Comparison of ENCODE assay signal across 16 cellular contexts in the genomic region with DNA sequence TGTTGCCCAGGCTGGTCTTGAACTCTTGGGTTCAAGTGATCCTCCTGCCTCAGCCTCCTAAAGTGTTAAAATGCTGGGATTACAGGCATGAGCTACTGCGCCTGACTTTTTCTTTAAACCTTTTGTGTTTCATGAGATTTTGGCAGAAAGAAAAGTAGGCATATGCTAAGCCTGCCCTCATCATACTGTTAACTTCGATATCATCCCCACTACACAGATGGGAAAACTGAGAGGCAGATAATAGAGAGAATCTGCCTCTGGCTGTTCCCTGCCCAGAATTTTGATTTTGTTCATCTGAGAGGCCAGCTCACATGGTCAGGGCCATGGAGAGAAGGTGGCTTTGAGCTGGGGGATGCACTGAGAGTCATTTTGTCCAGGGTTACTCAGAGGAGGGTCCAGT. TPM values are rescaled to one million over a fixed set of nuclear protein-coding genes. Genes with fewer than 3 reads are reported as not detected.
DNase-seq lines count a peak whose midpoint lies in the region; ATAC-seq and TF ChIP-seq lines count a peak whose summit lies in the region.
"Had no signal": no experiment of that assay in that cellular context is flagged by ENCODE, and none has a peak within 500 bp of the region (broad histone marks: within the 10 kb centered on the region; RNA-seq: fewer than 3 reads in every experiment).

No MANE protein-coding gene starts in this region.

- no peak overlapping the region for H3K27ac ChIP-seq in RWPE2 (ENCODE audit: poor library complexity, severe bottlenecking)
- H3K27ac ChIP-seq: 22Rv1; A549; BLaER1 treated with 17β-estradiol and CSF1 and Interleukin-3, amounts not matched to agents 10 nM and 100 nM; C4-2B had no signal

- no peaks in the 10 kb centered on the region for H3K9me3 Mint-ChIP-seq in activated CD8-positive, alpha-beta memory T cell treated with anti-CD3 and anti-CD28 coated beads, Interleukin-2, amount 10 ng/mL, durations not matched to agents 7 days and 5 days (ENCODE audit: low read depth)
- H3K9me3 Mint-ChIP-seq: CD4-positive, alpha-beta T cell; CD8-positive, alpha-beta T cell had no signal

- no peaks in the 10 kb centered on the region for H3K4me1 ChIP-seq in RWPE2 (ENCODE audit: insufficient read depth, poor library complexity, severe bottlenecking)
- H3K4me1 ChIP-seq: A549 had no signal

- H3K27me3 Mint-ChIP-seq in activated CD8-positive, alpha-beta memory T cell treated with anti-CD3 and anti-CD28 coated beads, Interleukin-2, amount 10 ng/mL, durations not matched to agents 7 days and 5 days, result no peaks in the 10 kb centered on the region
- H3K27me3 Mint-ChIP-seq: B cell; CD4-positive, alpha-beta T cell had no signal

- no peak overlapping the region for H3K4me3 Mint-ChIP-seq in activated CD8-positive, alpha-beta memory T cell treated with anti-CD3 and anti-CD28 coated beads, Interleukin-2, amount 10 ng/mL, durations not matched to agents 7 days and 5 days
- H3K4me3 Mint-ChIP-seq: B cell; CD4-positive, alpha-beta T cell; CD8-positive, alpha-beta T cell had no signal

- H3K4me3 ChIP-seq in RWPE2 (ENCODE audit: severe bottlenecking), result no peak overlapping the region
- H3K4me3 ChIP-seq: A549; BLaER1 treated with 17β-estradiol and CSF1 and Interleukin-3, amounts not matched to agents 10 nM and 100 nM had no signal

- peaks cover 22% of the 10 kb centered on the region for H3K4me1 Mint-ChIP-seq in activated CD8-positive, alpha-beta memory T cell treated with anti-CD3 and anti-CD28 coated beads, Interleukin-2, amount 10 ng/mL, durations not matched to agents 7 days and 5 days
- H3K4me1 Mint-ChIP-seq: B cell had no signal

- ATAC-seq in activated CD8-positive, alpha-beta memory T cell treated with anti-CD3 and anti-CD28 coated beads, Interleukin-2, amount 10 ng/mL, durations not matched to agents 7 days and 5 days, result no peak
- no peak for ATAC-seq in RWPE2 (ENCODE audit: low read depth)
- ATAC-seq: A549; CD8-positive, alpha-beta T cell had no signal

- no peak overlapping the region for H3K27ac Mint-ChIP-seq in activated CD8-positive, alpha-beta memory T cell treated with anti-CD3 and anti-CD28 coated beads, Interleukin-2, amount 10 ng/mL, durations not matched to agents 7 days and 5 days
- H3K27ac Mint-ChIP-seq: B cell; CD4-positive, alpha-beta T cell; CD8-positive, alpha-beta T cell had no signal

- peaks cover 31% of the 10 kb centered on the region for H3K36me3 Mint-ChIP-seq in activated CD8-positive, alpha-beta memory T cell treated with anti-CD3 and anti-CD28 coated beads, Interleukin-2, amount 10 ng/mL, durations not matched to agents 7 days and 5 days

- CTCF ChIA-PET in activated CD8-positive, alpha-beta memory T cell treated with anti-CD3 and anti-CD28 coated beads, Interleukin-2, amount 10 ng/mL, durations not matched to agents 7 days and 5 days (lab: Charles Lee), result interaction anchor here (1.0 to 1.1 kb wide), 2 partner anchors 20 to 182 kb away, joined by 3 to 4 read pairs; no protein-coding TSS in a partner anchor

- DNase-seq in activated CD8-positive, alpha-beta memory T cell treated with anti-CD3 and anti-CD28 coated beads for 24 hours, result peak; percentile 28
- DNase-seq in activated CD8-positive, alpha-beta memory T cell treated with anti-CD3 and anti-CD28 coated beads, Interleukin-2, amount 10 ng/mL, durations not matched to agents 7 days and 5 days, result no peak
- DNase-seq in RWPE2 (ENCODE audit: low spot score) (peak; percentile 14), T-helper 1 cell (no peak)
- DNase-seq: AML-193; Calu3; CD4-positive, alpha-beta T cell; CD8-positive, alpha-beta T cell; DMS79 treated with DMSO at 0.1 percent for 48 hours; GF-D8 had no signal

- no peaks in the 10 kb centered on the region for H3K9me3 ChIP-seq in RWPE2 (ENCODE audit: severe bottlenecking)
- H3K9me3 ChIP-seq: A549; BLaER1 treated with 17β-estradiol and CSF1 and Interleukin-3, amounts not matched to agents 10 nM and 100 nM; Caco-2 had no signal

- TF ChIP-seq CTCF in RWPE2 (IDR thresholded peaks at IDR 0.05; ENCODE audit: poor library complexity, severe bottlenecking), result no peak

- peaks cover 97% of the 10 kb centered on the region for H3K36me3 ChIP-seq in RWPE2 (ENCODE audit: low read depth)

- H3K27me3 ChIP-seq in RWPE2 (ENCODE audit: insufficient read depth, poor library complexity, severe bottlenecking), result no peaks in the 10 kb centered on the region
- H3K27me3 ChIP-seq: BLaER1 treated with 17β-estradiol and CSF1 and Interleukin-3, amounts not matched to agents 10 nM and 100 nM had no signal

RNA-seq across cellular contexts. Expression of gene PABPC1L, which starts 7.5 kb away (rescaled TPM):
- 100 to 1,000 TPM; 113 to 126 TPM for total RNA-seq in activated CD8-positive, alpha-beta memory T cell treated with anti-CD3 and anti-CD28 coated beads, Interleukin-2, amount 10 ng/mL, durations not matched to agents 7 days and 5 days

RNA-seq across cellular contexts. Expression of gene YWHAB, which starts 31.9 kb away (rescaled TPM):
- 100 to 1,000 TPM; 198 to 252 TPM for total RNA-seq in activated CD8-positive, alpha-beta memory T cell treated with anti-CD3 and anti-CD28 coated beads, Interleukin-2, amount 10 ng/mL, durations not matched to agents 7 days and 5 days

RNA-seq across cellular contexts. Expression of gene TOMM34, which starts 42.8 kb away (rescaled TPM):
- total RNA-seq in activated CD8-positive, alpha-beta memory T cell treated with anti-CD3 and anti-CD28 coated beads, Interleukin-2, amount 10 ng/mL, durations not matched to agents 7 days and 5 days, result 10 to 100 TPM; 22.3 to 31.2 TPM

RNA-seq across cellular contexts. Expression of gene STK4, which starts 48.9 kb away (rescaled TPM):
- 100 to 1,000 TPM; 151 to 170 TPM for total RNA-seq in activated CD8-positive, alpha-beta memory T cell treated with anti-CD3 and anti-CD28 coated beads, Interleukin-2, amount 10 ng/mL, durations not matched to agents 7 days and 5 days

Comparison
In these comparisons a context has a peak if more than half of its experiments do, and no peak if none do; other contexts are left out.
1. DNase-seq: peak in activated CD8-positive, alpha-beta memory T cell treated with anti-CD3 and anti-CD28 coated beads for 24 hours (single experiment) and RWPE2 (single experiment); none in activated CD8-positive, alpha-beta memory T cell treated with anti-CD3 and anti-CD28 coated beads, Interleukin-2, amount 10 ng/mL, durations not matched to agents 7 days and 5 days (single experiment) and T-helper 1 cell (0 of 5).